ENCODE assay signal across 8 cellular contexts in the genomic region with DNA sequence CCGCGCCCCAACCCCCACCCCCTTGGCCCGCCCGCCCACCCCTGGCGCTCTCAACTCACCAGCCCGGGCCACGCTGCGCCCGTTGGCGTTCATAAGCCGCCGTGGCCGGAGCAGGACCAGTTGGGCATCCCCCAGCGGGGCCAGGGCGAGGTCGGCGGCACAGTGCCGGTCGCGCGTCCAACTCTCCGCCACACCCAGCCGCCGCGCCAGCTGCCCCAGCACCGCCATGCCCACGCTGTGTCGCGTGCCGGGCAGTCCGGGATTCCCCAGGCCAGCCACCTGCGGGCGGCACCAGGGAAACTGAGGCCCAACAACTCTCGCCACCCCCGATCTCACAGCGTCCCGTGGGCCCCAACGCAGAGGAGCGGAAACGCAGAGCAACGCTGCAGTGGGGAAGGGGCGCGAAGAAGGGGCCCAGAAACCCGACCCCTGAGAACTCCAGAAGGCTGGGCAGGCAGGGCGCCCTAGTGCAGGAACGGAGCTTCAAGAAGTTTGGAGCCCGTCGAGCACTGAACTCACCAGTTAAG. TPM values are rescaled to one million over a fixed set of nuclear protein-coding genes. Genes with fewer than 3 reads are reported as not detected.
DNase-seq lines count a peak whose midpoint lies in the region; TF ChIP-seq lines count a peak whose summit lies in the region.

No MANE protein-coding gene starts in this region.

- H3K4me3 ChIP-seq in epithelial cell of proximal tubule (ENCODE audit: low read depth, low read length), result peak overlapping the region; percentile 98

- H3K9me3 Mint-ChIP-seq in nephron, result no peaks in the 10 kb centered on the region

- TF ChIP-seq CTCF in epithelial cell of proximal tubule (conservative IDR thresholded peaks at IDR 0.05; ENCODE audit: low read depth, low read length) (no peak), nephron (IDR thresholded peaks at IDR 0.05; ENCODE audit: unreplicated experiment in 3 of 3) (no peak)

- peak; percentile 13 for DNase-seq in stimulated activated CD4-positive, alpha-beta T cell treated with anti-CD3 and anti-CD28 coated beads, Interleukin-4, amount 100 ng/mL, for 1 hour
- no peak for DNase-seq in stimulated activated CD4-positive, alpha-beta T cell treated with anti-CD3 and anti-CD28 coated beads, Interleukin-2, amount 100 ng/mL, for 24 hours
- peak; percentile 49 for DNase-seq in RPMI8226
- DNase-seq in epithelial cell of proximal tubule (ENCODE audit: low read depth), result no peak
- no peak for DNase-seq in NCI-H2227 treated with DMSO at 0.1 percent for 48 hours (lab: John Stamatoyannopoulos, UW)
- DNase-seq in NK-92 (lab: John Stamatoyannopoulos, UW; ENCODE audit: unreplicated experiment), result no peak
- no peak for DNase-seq in NCI-H1694 treated with DMSO at 0.1 percent for 48 hours (lab: John Stamatoyannopoulos, UW)

- H3K27ac Mint-ChIP-seq in nephron, result peak overlapping the region in 1 of 3 experiments; percentile 87

- no peaks in the 10 kb centered on the region for H3K36me3 Mint-ChIP-seq in nephron (ENCODE audit: low read depth)

- H3K4me3 Mint-ChIP-seq in nephron, result peak overlapping the region; percentile 91 to 93 (median 92)

- peaks cover 20% of the 10 kb centered on the region for H3K4me1 Mint-ChIP-seq in nephron

- H3K27me3 Mint-ChIP-seq in nephron (ENCODE audit: low read depth), result no peaks in the 10 kb centered on the region

RNA-seq across cellular contexts. Expression of a gene that starts 0.5 kb away (rescaled TPM):
- 46.7 and 47.4 TPM in 2 replicates for total RNA-seq in epithelial cell of proximal tubule

RNA-seq across cellular contexts. Expression of a gene that starts 0.9 kb away (rescaled TPM):
- total RNA-seq in epithelial cell of proximal tubule, result not detected in 2 replicates

RNA-seq across cellular contexts. Expression of a gene that starts 8.2 kb away (rescaled TPM):
- total RNA-seq in epithelial cell of proximal tubule, result not detected in 2 replicates

RNA-seq across cellular contexts. Expression of a gene that starts 20.1 kb away (rescaled TPM):
- 13.0 and 15.0 TPM in 2 replicates for total RNA-seq in epithelial cell of proximal tubule

Comparison
In these comparisons a context has a peak if more than half of its experiments do, and no peak if none do; other contexts are left out.
1. DNase-seq: peak in stimulated activated CD4-positive, alpha-beta T cell treated with anti-CD3 and anti-CD28 coated beads, Interleukin-4, amount 100 ng/mL, for 1 hour (single experiment) and RPMI8226 (single experiment); none in stimulated activated CD4-positive, alpha-beta T cell treated with anti-CD3 and anti-CD28 coated beads, Interleukin-2, amount 100 ng/mL, for 24 hours (0 of 2), epithelial cell of proximal tubule (single experiment), NCI-H2227 treated with DMSO at 0.1 percent for 48 hours (single experiment), NK-92 (single experiment) and NCI-H1694 treated with DMSO at 0.1 percent for 48 hours (single experiment).